18 cellular contexts compared by ENCODE assay signal in genomic region chr10:88902328-88902789, GRCh38. TPM values are rescaled to one million over a fixed set of nuclear protein-coding genes. Genes with fewer than 3 reads are reported as not detected.
DNase-seq lines count a peak whose midpoint lies in the region; ATAC-seq, FAIRE-seq and TF ChIP-seq lines count a peak whose summit lies in the region.
"Had no signal": no experiment of that assay in that cellular context is flagged by ENCODE, and none has a peak within 500 bp of the region (broad histone marks: within the 10 kb centered on the region; RNA-seq: fewer than 3 reads in every experiment).

No MANE protein-coding gene starts in this region.

- peaks cover 41 to 79% of the 10 kb centered on the region in 2 experiments for H3K79me1 ChIP-seq in IMR-90 (ENCODE audit: low read depth in 1 of 2, low read length in 2 of 2)

- 0 out of 2 replicates have a peak overlapping the region, but pooled peaks have one; percentile 10 for H4K91ac ChIP-seq in IMR-90 (ENCODE audit: insufficient read depth, low read depth, low read length)

- no TSS peak for BruUV-seq in IMR-90 (replicated peaks; lab: Mats Ljungman, UMichigan)
- BruUV-seq in GM12878 (replicated peaks; lab: Mats Ljungman, UMichigan): no TSS peak

- H3K18ac ChIP-seq in IMR-90 (ENCODE audit: low read depth, low read length): peak overlapping the region; percentile 79; the same call in 1 of the 2 replicates

- no peak overlapping the region for H3K4me2 ChIP-seq in IMR-90 (ENCODE audit: low read depth, low read length)
- H3K4me2 ChIP-seq in GM12878 (ENCODE audit: control insufficient read depth, insufficient read depth): peak overlapping the region; percentile 83
- H3K4me2 ChIP-seq: A549 had no signal

- peak overlapping the region; percentile 86; the same call in 2 of the 3 replicates for H2BK15ac ChIP-seq in IMR-90 (ENCODE audit: low read depth, low read length)

- H3K4ac ChIP-seq in IMR-90 (ENCODE audit: low read depth, low read length): peak overlapping the region; percentile 94

- H4K20me1 ChIP-seq in IMR-90 (ENCODE audit: insufficient read depth, low read length) (no peaks in the 10 kb centered on the region; the same call in 1 of the 2 replicates), GM12878 (ENCODE audit: control insufficient read depth, insufficient read depth) (no peaks in the 10 kb centered on the region)

- RAD21 ChIA-PET in GM12878 (lab: Charles Lee; ENCODE audit: unreplicated experiment): interaction anchor here (0.8 to 7.9 kb wide), 10 partner anchors 15 to 91 kb away, joined by 3 to 249 read pairs (median 8); partner anchors contain the start of genes FAS and STAMBPL1

- H3K56ac ChIP-seq in IMR-90 (ENCODE audit: extremely low read depth, insufficient read depth, low read length): no peak overlapping the region

- H3K27me3 Mint-ChIP-seq in activated CD4-positive, alpha-beta T cell treated with anti-CD3 and anti-CD28 coated beads, Interleukin-2, amount 10 ng/mL, durations not matched to agents 24 days and 14 days: no peaks in the 10 kb centered on the region
- no peaks in the 10 kb centered on the region for H3K27me3 Mint-ChIP-seq in activated CD8-positive, alpha-beta memory T cell treated with anti-CD3 and anti-CD28 coated beads, Interleukin-2, amount 10 ng/mL, durations not matched to agents 7 days and 5 days

- peak overlapping the region; percentile 84 for H3K14ac ChIP-seq in IMR-90 (replicated peaks; ENCODE audit: low read depth, low read length)

- no peaks in the 10 kb centered on the region for H3K9me3 Mint-ChIP-seq in activated CD4-positive, alpha-beta T cell treated with anti-CD3 and anti-CD28 coated beads, Interleukin-2, amount 10 ng/mL, durations not matched to agents 24 days and 14 days
- H3K9me3 Mint-ChIP-seq in activated CD8-positive, alpha-beta memory T cell treated with anti-CD3 and anti-CD28 coated beads, Interleukin-2, amount 10 ng/mL, durations not matched to agents 7 days and 5 days (ENCODE audit: low read depth): no peaks in the 10 kb centered on the region

- no peak for TF ChIP-seq POLR2A in IMR-90 (IDR thresholded peaks at IDR 0.05; ENCODE audit: low read depth, low read length)
- TF ChIP-seq POLR2A in GM12878 (IDR thresholded peaks at IDR 0.05; ENCODE audit: low read depth, low read length): no peak
- TF ChIP-seq POLR2A in spleen (IDR thresholded peaks at IDR 0.05): no peak

- TF ChIP-seq CTCF in IMR-90 (conservative IDR thresholded peaks at IDR 0.05; ENCODE audit: low read depth, low read length): no peak
- no peak for TF ChIP-seq CTCF in GM12878 (IDR thresholded peaks at IDR 0.05 in 2 of 3, conservative IDR thresholded peaks at IDR 0.05 in 1 of 3; ENCODE audit: control insufficient read depth in 2 of 3, extremely low read depth in 1 of 3, insufficient read depth in 1 of 3, low read depth in 3 of 3, low read length in 3 of 3)
- no peak for TF ChIP-seq CTCF in spleen (IDR thresholded peaks at IDR 0.05 in 8 of 11, conservative IDR thresholded peaks at IDR 0.05 in 3 of 11)
- TF ChIP-seq CTCF in GM10248 (IDR thresholded peaks at IDR 0.05; ENCODE audit: control extremely low read depth, extremely low read depth, low read depth, missing control alignments): no peak

- H2BK120ac ChIP-seq in IMR-90 (ENCODE audit: low read depth, low read length): peak overlapping the region; percentile 82

- no peak for DNase-seq in activated CD4-positive, alpha-beta T cell treated with anti-CD3 and anti-CD28 coated beads, Interleukin-2, amount 10 ng/mL, durations not matched to agents 24 days and 14 days
- DNase-seq in activated CD4-positive, alpha-beta T cell treated with anti-CD3 and anti-CD28 coated beads, Interleukin-2, amount 50 U/mL, for 1 hour: no peak
- DNase-seq in IMR-90 (no peak), GM12878 (ENCODE audit: low read depth, low spot score) (no peak), spleen (no peak), GM10248 (ENCODE audit: extremely low spot score) (no peak), AG08395 (ENCODE audit: low spot score) (no peak)
- no peak for DNase-seq in activated CD8-positive, alpha-beta memory T cell treated with anti-CD3 and anti-CD28 coated beads, Interleukin-2, amount 10 ng/mL, durations not matched to agents 7 days and 5 days
- DNase-seq: foreskin keratinocyte; NCI-H2029; NCI-H524 treated with DMSO at 0.1 percent for 48 hours; PC-3; stimulated activated CD4-positive, alpha-beta T cell treated with anti-CD3 and anti-CD28 coated beads, Interleukin-4, amount 100 ng/mL, for 4 hours; upper lobe of left lung had no signal

- peaks cover 23% of the 10 kb centered on the region for H3K9me1 ChIP-seq in IMR-90 (ENCODE audit: insufficient read depth, low read length)

- peak overlapping the region; percentile 96; the same call in 1 of the 2 replicates for H2BK20ac ChIP-seq in IMR-90 (ENCODE audit: low read depth, low read length)

- no peak for TF ChIP-seq EP300 in GM12878 (IDR thresholded peaks at IDR 0.05; ENCODE audit: borderline replicate concordance in 1 of 2, control insufficient read depth in 1 of 2, low read depth in 2 of 2, low read length in 2 of 2)

- WGBS in IMR-90 (ENCODE audit: extremely low coverage in 2 of 2, insufficient read length in 1 of 2), 2 experiments: no CpG with 5 or more reads among the region's 8 CpGs
- 97% methylated on average over 8 of the region's 8 CpGs for WGBS in GM12878 (ENCODE audit: insufficient coverage, insufficient replicate concordance, low lambda C conversion rate, missing lambda C conversion rate)
- WGBS in spleen, 5 donors: 95 to 100% (median 97%) methylated on average over 8 of the region's 8 CpGs

- peak overlapping the region; percentile 43 to 46; a peak in 2 of 4 replicates for H4K8ac ChIP-seq in IMR-90 (ENCODE audit: low read depth in 2 of 2, low read length in 2 of 2)

- peaks cover 36% of the 10 kb centered on the region for H3K79me2 ChIP-seq in GM12878 (ENCODE audit: control insufficient read depth, insufficient read depth, low read length)
- H3K79me2 ChIP-seq: parathyroid adenoma had no signal

- peak overlapping the region; percentile 71 for H3K4me3 Mint-ChIP-seq in activated CD4-positive, alpha-beta T cell treated with anti-CD3 and anti-CD28 coated beads, Interleukin-2, amount 10 ng/mL, durations not matched to agents 24 days and 14 days
- H3K4me3 Mint-ChIP-seq in activated CD8-positive, alpha-beta memory T cell treated with anti-CD3 and anti-CD28 coated beads, Interleukin-2, amount 10 ng/mL, durations not matched to agents 7 days and 5 days: no peak overlapping the region

- H3K9me3 ChIP-seq in IMR-90 (ENCODE audit: control insufficient read depth, insufficient read depth, low read length): no peaks in the 10 kb centered on the region
- H3K9me3 ChIP-seq in GM12878 (replicated peaks; ENCODE audit: control insufficient read depth, insufficient read depth, low read length): no peaks in the 10 kb centered on the region
- H3K9me3 ChIP-seq in spleen: no peaks in the 10 kb centered on the region
- H3K9me3 ChIP-seq: A549, left lung, upper lobe of left lung had no signal

- peak overlapping the region; percentile 65; the same call in 1 of the 2 replicates for H4K5ac ChIP-seq in IMR-90 (ENCODE audit: low read depth, low read length)

- ATAC-seq in IMR-90 (ENCODE audit: low read depth): no peak
- ATAC-seq in GM12878: no peak
- no peak for ATAC-seq in activated CD8-positive, alpha-beta memory T cell treated with anti-CD3 and anti-CD28 coated beads, Interleukin-2, amount 10 ng/mL, durations not matched to agents 7 days and 5 days
- ATAC-seq: A549, foreskin keratinocyte had no signal

- in situ Hi-C loops in IMR-90 (cut with MboI; ENCODE audit: low sequenced_read_pairs) (no loop called here), GM12878 (cut with MboI) (no loop called here)

- dilution Hi-C loops in IMR-90 (cut with HindIII; ENCODE audit: low sequenced_read_pairs, unreplicated experiment): no loop called here

- peak overlapping the region; percentile 94 for H2BK5ac ChIP-seq in IMR-90 (ENCODE audit: low read depth, low read length, poor library complexity, severe bottlenecking)

- peaks cover 19% of the 10 kb centered on the region for H3K4me1 ChIP-seq in IMR-90 (ENCODE audit: control insufficient read depth, insufficient read depth, low read length)
- peaks cover 45% of the 10 kb centered on the region for H3K4me1 ChIP-seq in GM12878 (ENCODE audit: control insufficient read depth, insufficient read depth, low read length)
- peaks cover 3 to 54% (median 21%) of the 10 kb centered on the region in 6 donors for H3K4me1 ChIP-seq in spleen

- H3K9ac ChIP-seq in IMR-90 (ENCODE audit: low read depth, low read length) (no peak overlapping the region), GM12878 (ENCODE audit: control insufficient read depth, insufficient read depth, low read length) (peak overlapping the region; percentile 66)
- H3K9ac ChIP-seq: parathyroid adenoma had no signal

- H3K4me3 ChIP-seq in IMR-90 (ENCODE audit: insufficient read depth, low read depth, low read length): no peak overlapping the region
- H3K4me3 ChIP-seq in GM12878: no peak overlapping the region
- H3K4me3 ChIP-seq in spleen: no peak overlapping the region
- H3K4me3 ChIP-seq: A549, left lung, upper lobe of left lung had no signal

- SMC1A ChIA-PET in GM12878 (lab: Charles Lee; ENCODE audit: uncharacterized antibody, unreplicated experiment): interaction anchor here (0.8 to 8.4 kb wide), 15 partner anchors 8 to 342 kb away, joined by 3 to 329 read pairs (median 6); partner anchors contain the start of genes FAS and STAMBPL1

- TF ChIP-seq RAD21 in IMR-90 (IDR thresholded peaks at IDR 0.05; ENCODE audit: low read length) (no peak), GM12878 (IDR thresholded peaks at IDR 0.05; ENCODE audit: insufficient read depth, low read depth, low read length) (no peak)

- H3K36me3 Mint-ChIP-seq in activated CD4-positive, alpha-beta T cell treated with anti-CD3 and anti-CD28 coated beads, Interleukin-2, amount 10 ng/mL, durations not matched to agents 24 days and 14 days (ENCODE audit: low read depth): peaks cover 72% of the 10 kb centered on the region
- H3K36me3 Mint-ChIP-seq in activated CD8-positive, alpha-beta memory T cell treated with anti-CD3 and anti-CD28 coated beads, Interleukin-2, amount 10 ng/mL, durations not matched to agents 7 days and 5 days: peaks cover 62% of the 10 kb centered on the region

- H3K27me3 ChIP-seq in IMR-90 (ENCODE audit: control insufficient read depth, insufficient read depth, low read length): no peaks in the 10 kb centered on the region
- H3K27me3 ChIP-seq in GM12878 (replicated peaks in 1 of 2; ENCODE audit: control insufficient read depth in 2 of 2, insufficient read depth in 2 of 2, low read length in 1 of 2): no peaks in the 10 kb centered on the region
- no peaks in the 10 kb centered on the region for H3K27me3 ChIP-seq in spleen (replicated peaks in 1 of 7)
- H3K27me3 ChIP-seq: foreskin keratinocyte, left lung, upper lobe of left lung had no signal

- no peak overlapping the region for H2AFZ ChIP-seq in IMR-90 (replicated peaks; ENCODE audit: low read length, poor library complexity)
- peak overlapping the region; percentile 63 for H2AFZ ChIP-seq in GM12878 (ENCODE audit: control insufficient read depth, low read depth, low read length)
- H2AFZ ChIP-seq: parathyroid adenoma had no signal

- H3K27ac ChIP-seq in IMR-90 (ENCODE audit: insufficient read depth, low read length) (no peak overlapping the region), GM12878 (ENCODE audit: control insufficient read depth, insufficient read depth) (peak overlapping the region; percentile 99), spleen (peak overlapping the region in 5 of 8 donors; percentile 37 to 70 (median 67))
- H3K27ac ChIP-seq: foreskin keratinocyte, parathyroid adenoma had no signal

- intact Hi-C loops in activated CD4-positive, alpha-beta T cell treated with anti-CD3 and anti-CD28 coated beads, Interleukin-2, amount 10 ng/mL, durations not matched to agents 24 days and 14 days (cut with micrococcal nuclease): no loop called here
- intact Hi-C loops in IMR-90 (cut with micrococcal nuclease) (no loop called here), GM12878 (cut with micrococcal nuclease; ENCODE audit: unreplicated experiment) (no loop called here), spleen (cut with DNase I; ENCODE audit: low total_unique reads) (no loop called here)

- POLR2A ChIA-PET in IMR-90 (lab: Charles Lee; ENCODE audit: unreplicated experiment): no interaction called here
- POLR2A ChIA-PET in GM12878 (lab: Charles Lee): interaction anchor here (0.5 to 6.3 kb wide), 8 partner anchors 8 to 89 kb away, joined by 3 to 248 read pairs (median 6); partner anchors contain the start of gene FAS
- POLR2A ChIA-PET in GM10248 (lab: Yijun Ruan, JAX): no interaction called here

- FAIRE-seq in GM12878 (lab: Jason Lieb, UNC): no peak
- FAIRE-seq: A549 had no signal

- CTCF ChIA-PET in IMR-90 (lab: Yijun Ruan, JAX): no interaction called here
- CTCF ChIA-PET in GM12878 (lab: Yijun Ruan, JAX): interaction anchor here (0.7 to 6.6 kb wide), 13 partner anchors 11 to 319 kb away, joined by 3 to 116 read pairs (median 9); partner anchors contain the start of gene STAMBPL1
- CTCF ChIA-PET in GM10248 (lab: Yijun Ruan, JAX): interaction anchor here (1.1 to 6.7 kb wide), 10 partner anchors 10 to 76 kb away, joined by 3 to 69 read pairs (median 5); partner anchors contain the start of gene STAMBPL1
- CTCF ChIA-PET in activated CD8-positive, alpha-beta memory T cell treated with anti-CD3 and anti-CD28 coated beads, Interleukin-2, amount 10 ng/mL, durations not matched to agents 7 days and 5 days (lab: Charles Lee): interaction anchor here (1.0 to 5.9 kb wide), 9 partner anchors 10 to 337 kb away, joined by 3 to 31 read pairs (median 3); partner anchors contain the start of gene STAMBPL1

- H2AK9ac ChIP-seq in IMR-90 (replicated peaks; ENCODE audit: low read depth, low read length, poor library complexity): peak overlapping the region; percentile 44

- peak overlapping the region; percentile 91; the same call in 1 of the 2 replicates for H3K23ac ChIP-seq in IMR-90 (ENCODE audit: low read depth, low read length)

- H2AK5ac ChIP-seq in IMR-90 (ENCODE audit: low read depth, low read length): peak overlapping the region; percentile 79

- H3K27ac Mint-ChIP-seq in activated CD4-positive, alpha-beta T cell treated with anti-CD3 and anti-CD28 coated beads, Interleukin-2, amount 10 ng/mL, durations not matched to agents 24 days and 14 days: peak overlapping the region; percentile 93
- H3K27ac Mint-ChIP-seq in activated CD8-positive, alpha-beta memory T cell treated with anti-CD3 and anti-CD28 coated beads, Interleukin-2, amount 10 ng/mL, durations not matched to agents 7 days and 5 days: no peak overlapping the region

- H3K36me3 ChIP-seq in IMR-90 (ENCODE audit: control insufficient read depth, insufficient read depth, low read length): peaks cover 35% of the 10 kb centered on the region
- peaks cover 0 to 4% of the 10 kb centered on the region in 2 experiments; a peak in 3 of 4 replicates for H3K36me3 ChIP-seq in GM12878 (ENCODE audit: control insufficient read depth in 2 of 2, insufficient read depth in 2 of 2, low read length in 1 of 2)
- H3K36me3 ChIP-seq in spleen: peaks cover 0 to 56% (median 27%) of the 10 kb centered on the region in 6 donors

- H3K4me1 Mint-ChIP-seq in activated CD4-positive, alpha-beta T cell treated with anti-CD3 and anti-CD28 coated beads, Interleukin-2, amount 10 ng/mL, durations not matched to agents 24 days and 14 days: peaks cover 40% of the 10 kb centered on the region
- H3K4me1 Mint-ChIP-seq in activated CD8-positive, alpha-beta memory T cell treated with anti-CD3 and anti-CD28 coated beads, Interleukin-2, amount 10 ng/mL, durations not matched to agents 7 days and 5 days: peaks cover 37% of the 10 kb centered on the region

RNA-seq across cellular contexts. Expression of gene STAMBPL1, which starts 22.3 kb away (rescaled TPM):
- 41.9 and 43.5 TPM in 2 replicates for total RNA-seq in activated CD4-positive, alpha-beta T cell treated with anti-CD3 and anti-CD28 coated beads, Interleukin-2, amount 10 ng/mL, durations not matched to agents 24 days and 14 days
- 28.1 and 32.8 TPM in 2 replicates for total RNA-seq in IMR-90 (2012; rRNA removed)
- 26.8 and 30.6 TPM in 2 replicates for polyA plus RNA-seq in IMR-90 (2012; rRNA removed)
- 10.8 and 17.7 TPM in 2 replicates for polyA plus RNA-seq in IMR-90 (2012; cell fraction: cytosol; rRNA removed)
- polyA plus RNA-seq in IMR-90 (2012; cell fraction: nucleus; rRNA removed; ENCODE audit: low replicate concordance): 41.6 and 41.8 TPM in 2 replicates
- 253 and 256 TPM in 2 replicates for total RNA-seq in GM12878 (2013; cell fraction: nucleolus; rRNA removed)
- 44.1 and 48.9 TPM in 2 replicates for total RNA-seq in GM12878 (2014; rRNA removed)
- total RNA-seq in GM12878 (2014; rRNA removed; fragmentation: Illumina TruSeq; extraction: Trizol): 28.8 and 29.0 TPM in 2 replicates
- 24.8 and 26.3 TPM in 2 replicates for total RNA-seq in GM12878 (2021)
- 5.7 TPM for polyA plus RNA-seq in GM12878 (2011; ENCODE audit: low read depth)
- 42.1 and 55.8 TPM in 2 replicates for polyA plus RNA-seq in GM12878 (2011; rRNA removed)
- polyA plus RNA-seq in GM12878 (2011; cell fraction: cytosol; rRNA removed): 24.9 and 36.8 TPM in 2 replicates
- polyA plus RNA-seq in GM12878 (2011; cell fraction: nucleus; rRNA removed): 48.4 and 51.8 TPM in 2 replicates
- polyA plus RNA-seq in GM12878 (2012): 9.4 and 15.2 TPM in 2 replicates
- polyA plus RNA-seq in GM12878 (2014; fragmentation: Illumina TruSeq; extraction: Trizol): 24.5 and 29.6 TPM in 2 replicates
- polyA plus RNA-seq in GM12878 (2014; fragmentation: Nextera tagmentation; extraction: Ambion mirVana): 10 to 100 TPM in 1 of 2 experiments, 1 to 10 TPM in 1; 7.5 to 13.0 TPM
- polyA plus RNA-seq in GM12878 (2014; rRNA removed): 21.2 and 29.6 TPM in 2 replicates
- 10 to 100 TPM; 21.0 to 21.5 TPM for polyA plus RNA-seq in GM12878 (2016; fragmentation: Nextera tagmentation; extraction: Ambion mirVana)
- 28.0 and 32.3 TPM in 2 replicates for polyA minus RNA-seq in GM12878 (2011; rRNA and poly(A)+ RNA removed)
- 9.8 and 14.3 TPM in 2 replicates for polyA minus RNA-seq in GM12878 (2011; cell fraction: cytosol; rRNA and poly(A)+ RNA removed)
- polyA minus RNA-seq in GM12878 (2011; cell fraction: nucleus; rRNA and poly(A)+ RNA removed): 60.7 and 118 TPM in 2 replicates
- 10 to 100 TPM; 19.1 to 49.4 (median 27.9) TPM for total RNA-seq in spleen
- 10 to 100 TPM in 2 of 3 donors, 1 to 10 TPM in 1; 6.2 to 13.6 (median 10.7) TPM for polyA plus RNA-seq in spleen
- 10 to 100 TPM; 29.2 to 53.0 TPM for total RNA-seq in activated CD8-positive, alpha-beta memory T cell treated with anti-CD3 and anti-CD28 coated beads, Interleukin-2, amount 10 ng/mL, durations not matched to agents 7 days and 5 days

RNA-seq across cellular contexts. Expression of gene ACTA2, which starts 50.2 kb away (rescaled TPM):
- 8.8 and 8.9 TPM in 2 replicates for total RNA-seq in activated CD4-positive, alpha-beta T cell treated with anti-CD3 and anti-CD28 coated beads, Interleukin-2, amount 10 ng/mL, durations not matched to agents 24 days and 14 days
- total RNA-seq in IMR-90 (2012; rRNA removed): 757 and 978 TPM in 2 replicates
- polyA plus RNA-seq in IMR-90 (2012; rRNA removed): 1,117 and 1,235 TPM in 2 replicates
- polyA plus RNA-seq in IMR-90 (2012; cell fraction: cytosol; rRNA removed): 948 and 1,147 TPM in 2 replicates
- 396 and 625 TPM in 2 replicates for polyA plus RNA-seq in IMR-90 (2012; cell fraction: nucleus; rRNA removed; ENCODE audit: low replicate concordance)
- 23.9 and 26.3 TPM in 2 replicates for total RNA-seq in GM12878 (2013; cell fraction: nucleolus; rRNA removed)
- 25.3 and 32.5 TPM in 2 replicates for total RNA-seq in GM12878 (2014; rRNA removed)
- 19.1 and 19.7 TPM in 2 replicates for total RNA-seq in GM12878 (2014; rRNA removed; fragmentation: Illumina TruSeq; extraction: Trizol)
- 38.4 and 39.2 TPM in 2 replicates for total RNA-seq in GM12878 (2021)
- polyA plus RNA-seq in GM12878 (2011; ENCODE audit: low read depth): 43.4 TPM
- polyA plus RNA-seq in GM12878 (2011; rRNA removed): 18.1 and 32.2 TPM in 2 replicates
- 54.6 and 70.4 TPM in 2 replicates for polyA plus RNA-seq in GM12878 (2011; cell fraction: cytosol; rRNA removed)
- polyA plus RNA-seq in GM12878 (2011; cell fraction: nucleus; rRNA removed): 40.9 and 41.4 TPM in 2 replicates
- polyA plus RNA-seq in GM12878 (2012): 45.7 and 60.9 TPM in 2 replicates
- 39.5 and 39.9 TPM in 2 replicates for polyA plus RNA-seq in GM12878 (2014; fragmentation: Illumina TruSeq; extraction: Trizol)
- polyA plus RNA-seq in GM12878 (2014; fragmentation: Nextera tagmentation; extraction: Ambion mirVana): 10 to 100 TPM in 1 of 2 experiments, 1 to 10 TPM in 1; 7.4 to 11.6 TPM
- 23.9 and 32.0 TPM in 2 replicates for polyA plus RNA-seq in GM12878 (2014; rRNA removed)
- polyA plus RNA-seq in GM12878 (2016; fragmentation: Nextera tagmentation; extraction: Ambion mirVana): 10 to 100 TPM; 75.4 to 78.2 TPM
- 44.8 and 58.0 TPM in 2 replicates for polyA minus RNA-seq in GM12878 (2011; rRNA and poly(A)+ RNA removed)
- polyA minus RNA-seq in GM12878 (2011; cell fraction: cytosol; rRNA and poly(A)+ RNA removed): 28.2 and 29.3 TPM in 2 replicates
- 19.0 and 37.1 TPM in 2 replicates for polyA minus RNA-seq in GM12878 (2011; cell fraction: nucleus; rRNA and poly(A)+ RNA removed)
- 1,000 to 10,000 TPM in 1 of 7 donors, 100 to 1,000 TPM in 6; 128 to 1,421 (median 242) TPM for total RNA-seq in spleen
- polyA plus RNA-seq in spleen: 100 to 1,000 TPM; 104 to 324 (median 224) TPM
- total RNA-seq in activated CD8-positive, alpha-beta memory T cell treated with anti-CD3 and anti-CD28 coated beads, Interleukin-2, amount 10 ng/mL, durations not matched to agents 7 days and 5 days: 10 to 100 TPM; 28.2 to 34.5 TPM
- total RNA-seq: PC-3 had no signal

RNA-seq across cellular contexts. Expression of gene ANKRD22, which starts 50.7 kb away (rescaled TPM):
- total RNA-seq in activated CD4-positive, alpha-beta T cell treated with anti-CD3 and anti-CD28 coated beads, Interleukin-2, amount 10 ng/mL, durations not matched to agents 24 days and 14 days: 0.12 TPM in 1 of 2 replicates, not detected in the other
- total RNA-seq in IMR-90 (2012; rRNA removed): not detected in 2 replicates
- polyA plus RNA-seq in IMR-90 (2012; rRNA removed): not detected in 2 replicates
- polyA plus RNA-seq in IMR-90 (2012; cell fraction: cytosol; rRNA removed): not detected in 2 replicates
- polyA plus RNA-seq in IMR-90 (2012; cell fraction: nucleus; rRNA removed; ENCODE audit: low replicate concordance): not detected in 2 replicates
- total RNA-seq in GM12878 (2013; cell fraction: nucleolus; rRNA removed): not detected in 2 replicates
- 0.54 and 0.62 TPM in 2 replicates for total RNA-seq in GM12878 (2014; rRNA removed)
- 0.51 and 0.98 TPM in 2 replicates for total RNA-seq in GM12878 (2014; rRNA removed; fragmentation: Illumina TruSeq; extraction: Trizol)
- 0.48 and 0.56 TPM in 2 replicates for total RNA-seq in GM12878 (2021)
- 0.16 TPM for polyA plus RNA-seq in GM12878 (2011; ENCODE audit: low read depth)
- polyA plus RNA-seq in GM12878 (2011; rRNA removed): 0.52 and 0.59 TPM in 2 replicates
- 0.17 and 0.22 TPM in 2 replicates for polyA plus RNA-seq in GM12878 (2011; cell fraction: cytosol; rRNA removed)
- polyA plus RNA-seq in GM12878 (2011; cell fraction: nucleus; rRNA removed): 0.16 TPM in 1 of 2 replicates, not detected in the other
- polyA plus RNA-seq in GM12878 (2012): 0.08 and 0.16 TPM in 2 replicates
- 0.95 and 1.1 TPM in 2 replicates for polyA plus RNA-seq in GM12878 (2014; fragmentation: Illumina TruSeq; extraction: Trizol)
- polyA plus RNA-seq in GM12878 (2014; fragmentation: Nextera tagmentation; extraction: Ambion mirVana): 1 to 10 TPM in 1 of 2 experiments, under 1 TPM in 1; 0.92 to 1.3 TPM
- polyA plus RNA-seq in GM12878 (2014; rRNA removed): 0.59 and 0.96 TPM in 2 replicates
- under 1 TPM; 0.30 to 0.79 TPM for polyA plus RNA-seq in GM12878 (2016; fragmentation: Nextera tagmentation; extraction: Ambion mirVana)
- polyA minus RNA-seq in GM12878 (2011; rRNA and poly(A)+ RNA removed): 0.15 TPM in 1 of 2 replicates, not detected in the other
- not detected in 2 replicates for polyA minus RNA-seq in GM12878 (2011; cell fraction: cytosol; rRNA and poly(A)+ RNA removed)
- not detected in 2 replicates for polyA minus RNA-seq in GM12878 (2011; cell fraction: nucleus; rRNA and poly(A)+ RNA removed)
- total RNA-seq in spleen: 10 to 100 TPM in 1 of 7 donors, 1 to 10 TPM in 6; 4.8 to 11.5 (median 7.7) TPM
- 1 to 10 TPM; 2.2 to 7.5 (median 2.6) TPM for polyA plus RNA-seq in spleen
- total RNA-seq in activated CD8-positive, alpha-beta memory T cell treated with anti-CD3 and anti-CD28 coated beads, Interleukin-2, amount 10 ng/mL, durations not matched to agents 7 days and 5 days: under 1 TPM in 1 of 2 experiments, not detected in 1; 0.37 TPM
- total RNA-seq: cerebellum had no signal
